In genomic region chr15:70761046-70761445, GRCh38 we compare ENCODE assay signal across 1 cellular context.
TF ChIP-seq lines count a peak whose summit lies in the region.

No MANE protein-coding gene starts in this region.

TF ChIP-seq in endothelial cell of umbilical vein, 7 proteins besides CTCF, POLR2A, EP300 and RAD21:
- TF ChIP-seq GATA2 (IDR thresholded peaks at IDR 0.05; ENCODE audit: insufficient read depth, insufficient read length, low read depth, low read length): no peak
- no peak for TF ChIP-seq MAX (IDR thresholded peaks at IDR 0.05; ENCODE audit: insufficient read depth, insufficient read length)
- TF ChIP-seq EZH2 (IDR thresholded peaks at IDR 0.05; ENCODE audit: borderline replicate concordance, low read depth, low read length, severe bottlenecking): no peak
- TF ChIP-seq POLR2AphosphoS5 (IDR thresholded peaks at IDR 0.05; ENCODE audit: insufficient read depth, low read depth, low read length): no peak
- TF ChIP-seq JUN (IDR thresholded peaks at IDR 0.05; ENCODE audit: borderline replicate concordance, insufficient read depth, insufficient read length, low read depth): no peak
- no peak for TF ChIP-seq FOS (IDR thresholded peaks at IDR 0.05; ENCODE audit: borderline replicate concordance, insufficient read depth, low read length)
- no peak for TF ChIP-seq MYC (IDR thresholded peaks at IDR 0.05; ENCODE audit: low read depth, low read length)
